In genomic region chr3:66756468-66757036, GRCh38 we compare ENCODE assay signal across 21 cellular contexts.
DNase-seq lines count a peak whose midpoint lies in the region; ATAC-seq, FAIRE-seq and TF ChIP-seq lines count a peak whose summit lies in the region.
"Had no signal": no experiment of that assay in that cellular context is flagged by ENCODE, and none has a peak within 500 bp of the region (broad histone marks: within the 10 kb centered on the region; RNA-seq: fewer than 3 reads in every experiment).

No MANE protein-coding gene starts in this region.

- H3K4me1 ChIP-seq in RWPE2 (ENCODE audit: insufficient read depth, poor library complexity, severe bottlenecking) (peaks cover 4% of the 10 kb centered on the region), upper lobe of right lung (no peaks in the 10 kb centered on the region)
- H3K4me1 ChIP-seq: BE2C, HAP-1, SJCRH30 had no signal

- CTCF ChIA-PET in AG04450 (lab: Charles Lee) = no interaction called here

- H3K36me3 ChIP-seq in RWPE2 (ENCODE audit: low read depth) (no peaks in the 10 kb centered on the region), upper lobe of right lung (no peaks in the 10 kb centered on the region)
- H3K36me3 ChIP-seq: BE2C, HAP-1, MG63, SJCRH30 had no signal

- POLR2A ChIA-PET in AG04450 (lab: Yijun Ruan, JAX) = no interaction called here

- H3K4me3 Mint-ChIP-seq in progenitor cell of endocrine pancreas (ENCODE audit: low read depth) = no peak overlapping the region

- TF ChIP-seq CTCF in AG04450 (IDR thresholded peaks at IDR 0.05; ENCODE audit: low read depth, low read length) = 0 out of 2 replicates have a peak, but pooled peaks have one; percentile 5
- no peak for TF ChIP-seq CTCF in RWPE2 (IDR thresholded peaks at IDR 0.05; ENCODE audit: poor library complexity, severe bottlenecking)
- TF ChIP-seq CTCF in progenitor cell of endocrine pancreas (IDR thresholded peaks at IDR 0.05; ENCODE audit: unreplicated experiment) = peak; percentile 13
- TF ChIP-seq CTCF in upper lobe of right lung (IDR thresholded peaks at IDR 0.05) = no peak

- peak; percentile 23; the same call in 1 of the 3 replicates for ATAC-seq in RWPE2 (ENCODE audit: low read depth)
- no peak for ATAC-seq in GM19035 (IDR thresholded peaks at IDR 0.05; ENCODE audit: unreplicated experiment)
- ATAC-seq in upper lobe of right lung = no peak
- ATAC-seq: Right ventricle myocardium inferior had no signal

- H3K9me3 ChIP-seq in AG04450 (ENCODE audit: control insufficient read depth, insufficient read depth, low read length) (no peaks in the 10 kb centered on the region), RWPE2 (ENCODE audit: severe bottlenecking) (no peaks in the 10 kb centered on the region), upper lobe of right lung (no peaks in the 10 kb centered on the region)
- H3K9me3 ChIP-seq: BE2C, HAP-1, MG63, SJCRH30 had no signal

- FAIRE-seq in RCC 7860 (lab: Jason Lieb, UNC) = no peak
- FAIRE-seq: GM12892 had no signal

- H3K4me1 Mint-ChIP-seq in progenitor cell of endocrine pancreas (ENCODE audit: low read depth) = no peaks in the 10 kb centered on the region

- H3K9me3 Mint-ChIP-seq in progenitor cell of endocrine pancreas (ENCODE audit: low read depth) = no peaks in the 10 kb centered on the region

- DNase-seq in AG04450 (ENCODE audit: low read depth, low spot score) (no peak), RWPE2 (ENCODE audit: low spot score) (no peak), epithelial cell of prostate (ENCODE audit: low read depth, low spot score) (peak; percentile 57), progenitor cell of endocrine pancreas (ENCODE audit: low spot score, unreplicated experiment) (no peak), RCC 7860 (ENCODE audit: low spot score) (no peak), upper lobe of right lung (no peak)
- DNase-seq: BE2C, Calu3, DMS79 treated with DMSO at 0.1 percent for 48 hours, KG1, MG63, NCI-H2029, NCI-H446, NCI-H524 treated with DMSO at 0.1 percent for 48 hours, NCI-H774, SJCRH30 had no signal

- H3K36me3 Mint-ChIP-seq in progenitor cell of endocrine pancreas (ENCODE audit: insufficient read depth) = no peaks in the 10 kb centered on the region

- H3K27me3 ChIP-seq in AG04450 (ENCODE audit: control insufficient read depth, insufficient read depth, low read length) (no peaks in the 10 kb centered on the region), RWPE2 (ENCODE audit: insufficient read depth, poor library complexity, severe bottlenecking) (no peaks in the 10 kb centered on the region), upper lobe of right lung (no peaks in the 10 kb centered on the region)
- H3K27me3 ChIP-seq: BE2C, MG63, SJCRH30 had no signal

- no peaks in the 10 kb centered on the region for H3K27me3 Mint-ChIP-seq in progenitor cell of endocrine pancreas

- intact Hi-C loops in upper lobe of right lung (cut with DNase I) = no loop called here

- H3K4me3 ChIP-seq in AG04450 (ENCODE audit: low read depth, low read length) (no peak overlapping the region), RWPE2 (ENCODE audit: severe bottlenecking) (no peak overlapping the region), upper lobe of right lung (no peak overlapping the region)
- H3K4me3 ChIP-seq: HAP-1, MG63, SJCRH30 had no signal

- H3K27ac ChIP-seq in AG04450 (ENCODE audit: low read depth, low read length) = no peak overlapping the region
- no peak overlapping the region for H3K27ac ChIP-seq in RWPE2 (ENCODE audit: poor library complexity, severe bottlenecking)
- no peak overlapping the region for H3K27ac ChIP-seq in epithelial cell of prostate
- no peak overlapping the region for H3K27ac ChIP-seq in upper lobe of right lung
- H3K27ac ChIP-seq: 22Rv1, SJCRH30 had no signal

- no peak overlapping the region for H3K27ac Mint-ChIP-seq in progenitor cell of endocrine pancreas

Comparison
In these comparisons a context has a peak if more than half of its experiments do, and no peak if none do; other contexts are left out.
1. CTCF ChIP-seq: peak in AG04450 (single experiment) and progenitor cell of endocrine pancreas (single experiment); none in RWPE2 (single experiment) and upper lobe of right lung (single experiment).